ENCODE assay signal across 8 cellular contexts in the genomic region with DNA sequence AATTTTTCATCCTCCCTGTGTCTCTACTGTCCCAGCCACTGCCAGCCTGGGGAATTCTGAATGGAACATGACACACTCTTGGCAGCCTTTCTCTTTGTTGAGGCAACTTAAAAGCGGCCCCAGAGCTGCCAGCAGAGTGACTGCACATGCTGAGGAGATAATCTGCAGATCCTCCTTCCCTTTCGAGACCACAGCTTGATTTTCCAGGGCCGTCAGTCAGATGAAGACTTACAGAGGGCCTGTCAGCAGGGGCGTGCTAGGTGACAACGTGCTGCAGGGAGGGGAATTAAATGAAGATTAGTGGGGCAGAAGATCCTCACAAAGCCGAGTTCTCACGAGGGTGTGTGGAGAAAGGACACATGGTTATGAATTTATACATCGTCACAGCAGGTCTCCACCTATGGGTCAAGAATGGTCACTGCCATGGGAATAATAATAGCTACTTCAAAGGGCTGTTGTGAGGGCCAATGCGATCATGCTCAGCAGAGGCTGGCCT.
DNase-seq lines count a peak whose midpoint lies in the region; ATAC-seq and TF ChIP-seq lines count a peak whose summit lies in the region.

No MANE protein-coding gene starts in this region.

- peaks cover 15% of the 10 kb centered on the region for H3K36me3 ChIP-seq in DND-41 (ENCODE audit: insufficient read depth, low read length)

- H3K27me3 Mint-ChIP-seq in chondrocyte (ENCODE audit: low read depth) (no peaks in the 10 kb centered on the region), T-helper 17 cell (peaks cover 44% of the 10 kb centered on the region)
- H3K27me3 Mint-ChIP-seq in activated CD4-positive, alpha-beta T cell treated with anti-CD3 and anti-CD28 coated beads, Interleukin-2, amount 10 ng/mL, durations not matched to agents 7 days and 5 days, result peaks cover 2% of the 10 kb centered on the region

- no peak overlapping the region for H3K4me3 Mint-ChIP-seq in chondrocyte (ENCODE audit: unreplicated experiment)
- no peak overlapping the region for H3K4me3 Mint-ChIP-seq in T-helper 17 cell
- no peak overlapping the region for H3K4me3 Mint-ChIP-seq in activated CD4-positive, alpha-beta T cell treated with anti-CD3 and anti-CD28 coated beads, Interleukin-2, amount 10 ng/mL, durations not matched to agents 7 days and 5 days

- H3K9me3 ChIP-seq in DND-41 (ENCODE audit: insufficient read depth, low read length, severe bottlenecking), result no peaks in the 10 kb centered on the region
- no peaks in the 10 kb centered on the region for H3K9me3 ChIP-seq in T-helper 17 cell (ENCODE audit: control insufficient read depth, low read length, poor library complexity, severe bottlenecking)

- H3K9ac ChIP-seq in DND-41 (ENCODE audit: low read depth, low read length), result no peak overlapping the region

- H2AFZ ChIP-seq in DND-41 (ENCODE audit: low read depth, low read length), result no peak overlapping the region

- CTCF ChIA-PET in activated CD4-positive, alpha-beta T cell treated with anti-CD3 and anti-CD28 coated beads, Interleukin-2, amount 10 ng/mL, durations not matched to agents 7 days and 5 days (lab: Charles Lee), result no interaction called here

- no peak overlapping the region for H3K27ac ChIP-seq in DND-41 (ENCODE audit: low read length)

- H3K4me1 Mint-ChIP-seq in chondrocyte (ENCODE audit: low read depth) (peaks cover 34% of the 10 kb centered on the region), T-helper 17 cell (no peaks in the 10 kb centered on the region)
- no peaks in the 10 kb centered on the region for H3K4me1 Mint-ChIP-seq in activated CD4-positive, alpha-beta T cell treated with anti-CD3 and anti-CD28 coated beads, Interleukin-2, amount 10 ng/mL, durations not matched to agents 7 days and 5 days

- DNase-seq in DND-41 (no peak), NAMALWA (ENCODE audit: low spot score) (peak; percentile 64), chondrocyte (ENCODE audit: low spot score) (no peak), medulla oblongata (ENCODE audit: extremely low spot score) (peak; percentile 17), T-helper 17 cell (no peak), NCI-H187 (lab: John Stamatoyannopoulos, UW) (no peak)
- no peak for DNase-seq in activated CD4-positive, alpha-beta T cell treated with anti-CD3 and anti-CD28 coated beads, Interleukin-2, amount 10 ng/mL, durations not matched to agents 7 days and 5 days

- peaks cover 4% of the 10 kb centered on the region; the same call in 1 of the 2 replicates for H3K79me2 ChIP-seq in DND-41 (ENCODE audit: insufficient read depth, low read length)

- TF ChIP-seq CTCF in DND-41 (IDR thresholded peaks at IDR 0.05; ENCODE audit: borderline replicate concordance, extremely low read depth, low read length, poor library complexity, severe bottlenecking) (peak; percentile 41), chondrocyte (IDR thresholded peaks at IDR 0.05) (peak; percentile 73)

- no peak for ATAC-seq in DND-41 (ENCODE audit: insufficient read depth, low read depth)
- ATAC-seq in HG03139 (IDR thresholded peaks at IDR 0.05; ENCODE audit: unreplicated experiment), result no peak
- no peak for ATAC-seq in T-helper 17 cell

- H4K20me1 ChIP-seq in DND-41 (ENCODE audit: insufficient read depth, low read length), result peaks cover 6% of the 10 kb centered on the region; the same call in 1 of the 2 replicates

- H3K27me3 ChIP-seq in DND-41 (ENCODE audit: insufficient read depth, low read length, poor library complexity), result no peaks in the 10 kb centered on the region

- POLR2A ChIA-PET in activated CD4-positive, alpha-beta T cell treated with anti-CD3 and anti-CD28 coated beads, Interleukin-2, amount 10 ng/mL, durations not matched to agents 7 days and 5 days (lab: Charles Lee), result no interaction called here

- H3K27ac Mint-ChIP-seq in chondrocyte (ENCODE audit: unreplicated experiment), result peak overlapping the region; percentile 79
- no peak overlapping the region for H3K27ac Mint-ChIP-seq in T-helper 17 cell
- no peak overlapping the region for H3K27ac Mint-ChIP-seq in activated CD4-positive, alpha-beta T cell treated with anti-CD3 and anti-CD28 coated beads, Interleukin-2, amount 10 ng/mL, durations not matched to agents 7 days and 5 days

- no peaks in the 10 kb centered on the region for H3K4me1 ChIP-seq in DND-41 (ENCODE audit: insufficient read depth, low read length)

- H3K4me2 ChIP-seq in DND-41 (ENCODE audit: insufficient read depth, low read length), result no peak overlapping the region

- no peaks in the 10 kb centered on the region for H3K9me3 Mint-ChIP-seq in chondrocyte (ENCODE audit: low read depth)
- no peaks in the 10 kb centered on the region for H3K9me3 Mint-ChIP-seq in activated CD4-positive, alpha-beta T cell treated with anti-CD3 and anti-CD28 coated beads, Interleukin-2, amount 10 ng/mL, durations not matched to agents 7 days and 5 days

- no peaks in the 10 kb centered on the region for H3K36me3 Mint-ChIP-seq in chondrocyte (ENCODE audit: low read depth)
- H3K36me3 Mint-ChIP-seq in T-helper 17 cell (ENCODE audit: low read depth), result no peaks in the 10 kb centered on the region
- H3K36me3 Mint-ChIP-seq in activated CD4-positive, alpha-beta T cell treated with anti-CD3 and anti-CD28 coated beads, Interleukin-2, amount 10 ng/mL, durations not matched to agents 7 days and 5 days (ENCODE audit: low read depth), result no peaks in the 10 kb centered on the region

- H3K4me3 ChIP-seq in DND-41 (ENCODE audit: low read depth in 1 of 2, low read length in 2 of 2), result no peak overlapping the region

Comparison
In these comparisons a context has a peak if more than half of its experiments do, and no peak if none do; other contexts are left out.
1. DNase-seq: peak in NAMALWA (single experiment) and medulla oblongata (single experiment); none in DND-41 (single experiment), chondrocyte (single experiment), T-helper 17 cell (0 of 3), activated CD4-positive, alpha-beta T cell treated with anti-CD3 and anti-CD28 coated beads, Interleukin-2, amount 10 ng/mL, durations not matched to agents 7 days and 5 days (single experiment) and NCI-H187 (0 of 2).